ENCODE assay signal across 8 cellular contexts in the genomic region with DNA sequence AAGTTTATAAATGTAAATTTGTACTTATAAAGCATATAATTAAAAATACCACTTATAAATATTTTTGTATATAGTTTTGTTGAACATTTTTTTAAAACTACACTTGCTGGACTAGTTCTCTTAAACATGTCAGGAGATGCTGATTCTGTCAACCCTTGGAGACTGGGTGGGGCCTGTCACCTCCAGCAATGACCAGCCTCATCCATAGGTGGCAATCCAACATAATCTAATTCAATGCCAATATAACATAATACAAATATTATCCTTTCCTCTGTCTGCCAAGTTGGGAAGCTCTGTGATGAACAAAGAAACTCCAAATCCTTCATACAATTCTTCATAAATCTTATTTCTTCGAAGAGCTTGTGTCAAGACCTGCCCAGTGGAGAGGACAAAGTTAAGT.
DNase-seq lines count a peak whose midpoint lies in the region; ATAC-seq and TF ChIP-seq lines count a peak whose summit lies in the region.

No MANE protein-coding gene starts in this region.

- in situ Hi-C loops in KBM-7 (cut with MboI; ENCODE audit: low pct_unique_long_range_greater_than_20kb, low sequenced_read_pairs), result no loop called here

- H3K9me3 ChIP-seq in sigmoid colon, result no peaks in the 10 kb centered on the region

- peaks cover 35% of the 10 kb centered on the region for H3K36me3 Mint-ChIP-seq in activated T-helper 17 cell treated with anti-CD3 and anti-CD28 coated beads, Interleukin-2, amount 50 U/mL, for 72 hours (ENCODE audit: low read depth)

- TF ChIP-seq POLR2A in sigmoid colon (IDR thresholded peaks at IDR 0.05), result no peak

- no peak for TF ChIP-seq EP300 in sigmoid colon (IDR thresholded peaks at IDR 0.05)

- peak; percentile 28 for DNase-seq in activated CD8-positive, alpha-beta memory T cell treated with anti-CD3 and anti-CD28 coated beads, Interleukin-2, amount 50 U/mL, for 4 hours
- no peak for DNase-seq in activated CD8-positive, alpha-beta memory T cell treated with anti-CD3 and anti-CD28 coated beads for 24 hours
- DNase-seq in KBM-7 (peak; percentile 45), sigmoid colon (no peak), A172 (ENCODE audit: low spot score) (no peak), NCI-H2029 treated with DMSO at 0.1 percent for 48 hours (lab: John Stamatoyannopoulos, UW) (no peak), substantia nigra (lab: John Stamatoyannopoulos, UW) (no peak)

- peak overlapping the region in 3 of 4 donors; percentile 55 to 77 (median 76) for H3K27ac ChIP-seq in sigmoid colon
- no peak overlapping the region for H3K27ac ChIP-seq in substantia nigra (ENCODE audit: low read depth, low read length, poor library complexity, severe bottlenecking)

- no peak for TF ChIP-seq CTCF in sigmoid colon (IDR thresholded peaks at IDR 0.05)

- H3K9me3 Mint-ChIP-seq in activated T-helper 17 cell treated with anti-CD3 and anti-CD28 coated beads, Interleukin-2, amount 50 U/mL, for 72 hours, result peaks cover 5% of the 10 kb centered on the region

- no peaks in the 10 kb centered on the region for H3K36me3 ChIP-seq in sigmoid colon

- H3K27me3 Mint-ChIP-seq in activated T-helper 17 cell treated with anti-CD3 and anti-CD28 coated beads, Interleukin-2, amount 50 U/mL, for 72 hours, result no peaks in the 10 kb centered on the region

- no peak overlapping the region for H3K4me3 Mint-ChIP-seq in activated T-helper 17 cell treated with anti-CD3 and anti-CD28 coated beads, Interleukin-2, amount 50 U/mL, for 72 hours

- 57 to 65% methylated on average over 1 of the region's 1 CpG for WGBS in sigmoid colon, 2 donors

- H3K4me3 ChIP-seq in sigmoid colon, result no peak overlapping the region

- no peaks in the 10 kb centered on the region for H3K27me3 ChIP-seq in sigmoid colon

- H3K4me1 Mint-ChIP-seq in activated T-helper 17 cell treated with anti-CD3 and anti-CD28 coated beads, Interleukin-2, amount 50 U/mL, for 72 hours, result peaks cover 69% of the 10 kb centered on the region

- intact Hi-C loops in sigmoid colon (cut with DNase I), result loop anchor here (5.0 kb wide), 1 partner anchor 44 kb away; no protein-coding TSS in a partner anchor

- H3K4me1 ChIP-seq in sigmoid colon, result peaks cover 0 to 91% (median 84%) of the 10 kb centered on the region in 4 donors

- peak; percentile 40 for ATAC-seq in activated T-helper 17 cell treated with anti-CD3 and anti-CD28 coated beads, Interleukin-2, amount 50 U/mL, for 72 hours (replicated peaks)

- H3K27ac Mint-ChIP-seq in activated T-helper 17 cell treated with anti-CD3 and anti-CD28 coated beads, Interleukin-2, amount 50 U/mL, for 72 hours, result no peak overlapping the region

Comparison
In these comparisons a context has a peak if more than half of its experiments do, and no peak if none do; other contexts are left out.
1. DNase-seq: peak in activated CD8-positive, alpha-beta memory T cell treated with anti-CD3 and anti-CD28 coated beads, Interleukin-2, amount 50 U/mL, for 4 hours (single experiment) and KBM-7 (single experiment); none in activated CD8-positive, alpha-beta memory T cell treated with anti-CD3 and anti-CD28 coated beads for 24 hours (single experiment), sigmoid colon (single experiment), A172 (single experiment), NCI-H2029 treated with DMSO at 0.1 percent for 48 hours (single experiment) and substantia nigra (0 of 49).